ENCODE assay signal across 28 cellular contexts in the genomic region with DNA sequence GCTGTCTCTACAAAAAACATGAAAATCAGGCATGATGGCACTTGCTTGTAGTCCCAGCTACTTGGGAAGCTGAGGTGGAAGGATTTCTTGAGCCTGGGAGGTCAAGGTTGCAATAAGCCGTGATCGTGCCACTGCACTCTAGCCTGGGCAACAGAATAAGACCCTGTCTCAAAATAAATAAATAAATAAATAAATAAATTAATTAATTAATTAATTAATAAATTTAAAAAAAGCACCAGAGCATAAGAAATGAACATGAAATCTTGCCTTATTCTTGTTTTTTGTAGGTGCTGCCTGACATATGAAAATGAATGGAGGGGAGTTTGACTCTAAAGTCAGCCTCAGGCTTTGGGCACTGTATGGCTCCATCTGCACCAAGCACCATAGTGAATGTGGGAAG.
"Had no signal": no experiment of that assay in that cellular context is flagged by ENCODE, and none has a peak within 500 bp of the region (broad histone marks: within the 10 kb centered on the region; RNA-seq: fewer than 3 reads in every experiment).

No MANE protein-coding gene starts in this region.

- H3K9me3 ChIP-seq: stomach, suprapubic skin, testis, thoracic aorta, thyroid gland, tibial artery, tibial nerve, transverse colon, upper lobe of left lung, upper lobe of right lung, uterus, vagina had no signal

- H3K4me3 Mint-ChIP-seq: stimulated activated memory B cell treated with anti-CD40 and anti-IgM and Interleukin-4, amounts not matched to agents 10 μg/mL and 1 μg/mL and 100 μg/mL, for 72 hours; stimulated activated naive B cell treated with anti-CD40 and anti-IgM and Interleukin-4, amounts not matched to agents 10 μg/mL and 1 μg/mL and 100 μg/mL, for 72 hours; stimulated activated naive CD8-positive, alpha-beta T cell treated with anti-CD3 and anti-CD28 coated beads, Interleukin-15, amount 100 ng/mL, for 72 hours; stimulated activated naive CD8-positive, alpha-beta T cell treated with anti-CD3 and anti-CD28 coated beads, Interleukin-15, Interleukin-2, amounts not matched to agents 100 ng/mL and 50 ng/mL, for 24 hours; type B pancreatic cell had no signal

- H3K36me3 Mint-ChIP-seq: stimulated activated memory B cell treated with anti-CD40 and anti-IgM and Interleukin-4, amounts not matched to agents 10 μg/mL and 1 μg/mL and 100 μg/mL, for 72 hours; stimulated activated naive B cell treated with anti-CD40 and anti-IgM and Interleukin-4, amounts not matched to agents 10 μg/mL and 1 μg/mL and 100 μg/mL, for 72 hours; type B pancreatic cell had no signal

- ATAC-seq: stimulated activated memory B cell treated with anti-CD40 and anti-IgM and Interleukin-4, amounts not matched to agents 10 μg/mL and 1 μg/mL and 100 μg/mL, for 72 hours; stimulated activated naive B cell treated with anti-CD40 and anti-IgM and Interleukin-4, amounts not matched to agents 10 μg/mL and 1 μg/mL and 100 μg/mL, for 72 hours; stimulated activated naive CD8-positive, alpha-beta T cell treated with anti-CD3 and anti-CD28 coated beads, Interleukin-15, amount 100 ng/mL, for 72 hours; stimulated activated naive CD8-positive, alpha-beta T cell treated with anti-CD3 and anti-CD28 coated beads, Interleukin-15, Interleukin-2, amounts not matched to agents 100 U/mL and 50 U/mL, for 24 hours; upper lobe of right lung had no signal

- H3K4me3 ChIP-seq: stomach, suprapubic skin, testis, thoracic aorta, thyroid gland, tibial artery, tibial nerve, transverse colon, upper lobe of left lung, upper lobe of right lung, uterus, vagina had no signal

- H3K4me1 Mint-ChIP-seq: stimulated activated memory B cell treated with anti-CD40 and anti-IgM and Interleukin-4, amounts not matched to agents 10 μg/mL and 1 μg/mL and 100 μg/mL, for 72 hours; stimulated activated naive B cell treated with anti-CD40 and anti-IgM and Interleukin-4, amounts not matched to agents 10 μg/mL and 1 μg/mL and 100 μg/mL, for 72 hours had no signal

- H3K27ac ChIP-seq: stomach, suprapubic skin, testis, thoracic aorta, thyroid gland, tibial artery, tibial nerve, transverse colon, upper lobe of left lung, upper lobe of right lung, uterus, vagina had no signal

- H3K27me3 Mint-ChIP-seq: stimulated activated naive CD8-positive, alpha-beta T cell treated with anti-CD3 and anti-CD28 coated beads, Interleukin-15, Interleukin-2, amounts not matched to agents 100 ng/mL and 50 ng/mL, for 24 hours had no signal

- DNase-seq: stimulated activated CD4-positive, alpha-beta T cell treated with anti-CD3 and anti-CD28 coated beads, Interleukin-2, amount 100 ng/mL, for 48 hours; stimulated activated CD4-positive, alpha-beta T cell treated with anti-CD3 and anti-CD28 coated beads, Interleukin-4, amount 100 ng/mL, for 1 hour; stimulated activated CD4-positive, alpha-beta T cell treated with anti-CD3 and anti-CD28 coated beads, Interleukin-4, amount 100 ng/mL, for 24 hours; stimulated activated CD4-positive, alpha-beta T cell treated with anti-CD3 and anti-CD28 coated beads, Interleukin-4, amount 100 ng/mL, for 4 hours; stimulated activated CD8-positive, alpha-beta memory T cell treated with anti-CD3 and anti-CD28 coated beads, Interleukin-4, amount 100 ng/mL, for 48 hours; stimulated activated naive B cell treated with anti-CD40 and anti-IgM and Interleukin-4, amounts not matched to agents 10 μg/mL and 1 μg/mL and 100 μg/mL, for 72 hours; stimulated activated naive CD4-positive, alpha-beta T cell; stimulated activated naive CD4-positive, alpha-beta T cell treated with Interleukin-2 at 50 U/mL for 16 hours; stimulated activated naive CD8-positive, alpha-beta T cell treated with anti-CD3 and anti-CD28 coated beads, Interleukin-15, amount 100 ng/mL, for 72 hours; stimulated activated naive CD8-positive, alpha-beta T cell treated with anti-CD3 and anti-CD28 coated beads, Interleukin-15, Interleukin-2, amounts not matched to agents 100 U/mL and 50 U/mL, for 24 hours; stomach; substantia nigra; testis; thyroid gland; tibial artery; transverse colon; trophoblast cell; upper lobe of left lung; upper lobe of right lung; uterus had no signal

- FAIRE-seq: urothelium cell line had no signal

- H3K4me1 ChIP-seq: stomach, suprapubic skin, testis, thyroid gland, tibial artery, tibial nerve, transverse colon, upper lobe of left lung, upper lobe of right lung, uterus had no signal

- H3K36me3 ChIP-seq: stomach, suprapubic skin, thoracic aorta, thyroid gland, tibial artery, tibial nerve, transverse colon, upper lobe of left lung, upper lobe of right lung, uterus, vagina had no signal

- H3K27ac Mint-ChIP-seq: stimulated activated memory B cell treated with anti-CD40 and anti-IgM and Interleukin-4, amounts not matched to agents 10 μg/mL and 1 μg/mL and 100 μg/mL, for 72 hours; stimulated activated naive B cell treated with anti-CD40 and anti-IgM and Interleukin-4, amounts not matched to agents 10 μg/mL and 1 μg/mL and 100 μg/mL, for 72 hours; stimulated activated naive CD8-positive, alpha-beta T cell treated with anti-CD3 and anti-CD28 coated beads, Interleukin-15, amount 100 ng/mL, for 72 hours; stimulated activated naive CD8-positive, alpha-beta T cell treated with anti-CD3 and anti-CD28 coated beads, Interleukin-15, Interleukin-2, amounts not matched to agents 100 ng/mL and 50 ng/mL, for 24 hours; type B pancreatic cell had no signal

- H3K9me3 Mint-ChIP-seq: stimulated activated naive B cell treated with anti-CD40 and anti-IgM and Interleukin-4, amounts not matched to agents 10 μg/mL and 1 μg/mL and 100 μg/mL, for 72 hours; stimulated activated naive CD8-positive, alpha-beta T cell treated with anti-CD3 and anti-CD28 coated beads, Interleukin-15, amount 100 ng/mL, for 72 hours; stimulated activated naive CD8-positive, alpha-beta T cell treated with anti-CD3 and anti-CD28 coated beads, Interleukin-15, Interleukin-2, amounts not matched to agents 100 ng/mL and 50 ng/mL, for 24 hours had no signal
